ENCODE assay signal across 14 cellular contexts in genomic region chr6:157206359-157206815, GRCh38.
DNase-seq lines count a peak whose midpoint lies in the region; ATAC-seq, FAIRE-seq and TF ChIP-seq lines count a peak whose summit lies in the region.
"Had no signal": no experiment of that assay in that cellular context is flagged by ENCODE, and none has a peak within 500 bp of the region (broad histone marks: within the 10 kb centered on the region; RNA-seq: fewer than 3 reads in every experiment).

No MANE protein-coding gene starts in this region.

- H3K14ac ChIP-seq in neuronal stem cell (ENCODE audit: low read length), result no peak overlapping the region

- no peak overlapping the region for H3K18ac ChIP-seq in neuronal stem cell (ENCODE audit: low read length)

- no peak overlapping the region for H3K9ac ChIP-seq in GM12878 (ENCODE audit: control insufficient read depth, insufficient read depth, low read length)
- H3K9ac ChIP-seq in neuronal stem cell (ENCODE audit: low read depth, low read length, poor library complexity), result peak overlapping the region; percentile 34
- H3K9ac ChIP-seq: BLaER1 had no signal

- H3K4ac ChIP-seq in neuronal stem cell (ENCODE audit: low read length), result no peak overlapping the region

- no peaks in the 10 kb centered on the region for H3K9me3 Mint-ChIP-seq in activated naive CD4-positive, alpha-beta T cell treated with anti-CD3 and anti-CD28 coated beads for 36 hours
- H3K9me3 Mint-ChIP-seq in Calu3 (ENCODE audit: low read depth, unreplicated experiment), result no peaks in the 10 kb centered on the region
- H3K9me3 Mint-ChIP-seq: CD8-positive, alpha-beta memory T cell; GM23338; H9 had no signal

- no peak for DNase-seq in activated naive CD4-positive, alpha-beta T cell treated with anti-CD3 and anti-CD28 coated beads for 36 hours
- DNase-seq in activated naive CD4-positive, alpha-beta T cell treated with Interleukin-2 at 50 U/mL for 16 hours, result no peak
- DNase-seq in Calu3, result no peak
- DNase-seq in GM12878 (ENCODE audit: low read depth, low spot score), result no peak
- DNase-seq in neuronal stem cell (ENCODE audit: low spot score), result no peak
- no peak for DNase-seq in NCI-H1436 treated with DMSO at 0.1 percent for 48 hours (lab: John Stamatoyannopoulos, UW)
- DNase-seq: 8988T; AML-193; CD8-positive, alpha-beta memory T cell; DMS 273 treated with DMSO at 0.1 percent for 48 hours; H9 had no signal

- TF ChIP-seq EP300 in GM12878 (IDR thresholded peaks at IDR 0.05; ENCODE audit: borderline replicate concordance in 1 of 2, control insufficient read depth in 1 of 2, low read depth in 2 of 2, low read length in 2 of 2), result no peak

- peaks cover 22% of the 10 kb centered on the region for H3K36me3 Mint-ChIP-seq in activated naive CD4-positive, alpha-beta T cell treated with anti-CD3 and anti-CD28 coated beads for 36 hours (ENCODE audit: low read depth)
- H3K36me3 Mint-ChIP-seq in Calu3 (ENCODE audit: insufficient read depth, unreplicated experiment), result peaks cover 11% of the 10 kb centered on the region

- intact Hi-C loops in activated naive CD4-positive, alpha-beta T cell treated with anti-CD3 and anti-CD28 coated beads for 36 hours (cut with micrococcal nuclease), result no loop called here
- intact Hi-C loops in Calu3 (cut with micrococcal nuclease; ENCODE audit: unreplicated experiment), result no loop called here
- intact Hi-C loops in GM12878 (cut with micrococcal nuclease; ENCODE audit: unreplicated experiment), result no loop called here

- CTCF ChIA-PET in activated naive CD4-positive, alpha-beta T cell treated with anti-CD3 and anti-CD28 coated beads for 36 hours (lab: Charles Lee), result no interaction called here
- CTCF ChIA-PET in Calu3 (lab: Charles Lee), result no interaction called here
- CTCF ChIA-PET in GM12878 (lab: Yijun Ruan, JAX), result no interaction called here

- H3K4me1 ChIP-seq in GM12878 (ENCODE audit: control insufficient read depth, insufficient read depth, low read length) (peaks cover 11% of the 10 kb centered on the region), neuronal stem cell (ENCODE audit: control insufficient read depth in 2 of 2, insufficient read depth in 1 of 2, low read depth in 1 of 2, low read length in 2 of 2) (no peaks in the 10 kb centered on the region)
- H3K4me1 ChIP-seq: BLaER1 had no signal

- H2AFZ ChIP-seq in GM12878 (ENCODE audit: control insufficient read depth, low read depth, low read length) (no peak overlapping the region), neuronal stem cell (ENCODE audit: low read length) (no peak overlapping the region)
- H2AFZ ChIP-seq: GM23338 had no signal

- H2BK5ac ChIP-seq in neuronal stem cell (ENCODE audit: low read length), result no peak overlapping the region

- H4K8ac ChIP-seq in neuronal stem cell (ENCODE audit: low read depth, low read length), result no peak overlapping the region

- H3K79me2 ChIP-seq in GM12878 (ENCODE audit: control insufficient read depth, insufficient read depth, low read length), result no peaks in the 10 kb centered on the region; the same call in 1 of the 2 replicates

- ATAC-seq in GM12878, result no peak
- no peak for ATAC-seq in GM21619 (IDR thresholded peaks at IDR 0.05; ENCODE audit: unreplicated experiment)
- ATAC-seq: GM23338 had no signal

- POLR2A ChIA-PET in GM12878 (lab: Charles Lee), result no interaction called here

- H3K9me3 ChIP-seq in GM12878 (replicated peaks; ENCODE audit: control insufficient read depth, insufficient read depth, low read length), result no peaks in the 10 kb centered on the region
- H3K9me3 ChIP-seq in neuronal stem cell (replicated peaks in 1 of 2; ENCODE audit: control insufficient read depth in 2 of 2, insufficient read depth in 1 of 2, low read depth in 1 of 2, low read length in 2 of 2), result peaks cover 0 to 2% of the 10 kb centered on the region in 2 donors
- H3K9me3 ChIP-seq: BLaER1 had no signal

- H3K4me3 ChIP-seq in GM12878, result no peak overlapping the region
- no peak overlapping the region for H3K4me3 ChIP-seq in neuronal stem cell (ENCODE audit: low read length in 2 of 2)
- H3K4me3 ChIP-seq: BLaER1, GM23338 had no signal

- H3K36me3 ChIP-seq in GM12878 (ENCODE audit: control insufficient read depth in 2 of 2, insufficient read depth in 2 of 2, low read length in 1 of 2), result peaks cover 18 to 32% of the 10 kb centered on the region in 2 experiments
- H3K36me3 ChIP-seq in neuronal stem cell (replicated peaks in 1 of 2; ENCODE audit: control insufficient read depth in 2 of 2, insufficient read depth in 2 of 2, low read length in 2 of 2), result peaks cover 25 to 81% of the 10 kb centered on the region in 2 donors

- H3K27ac Mint-ChIP-seq in activated naive CD4-positive, alpha-beta T cell treated with anti-CD3 and anti-CD28 coated beads for 36 hours, result peak overlapping the region; percentile 57
- no peak overlapping the region for H3K27ac Mint-ChIP-seq in Calu3 (ENCODE audit: unreplicated experiment)
- H3K27ac Mint-ChIP-seq: GM23338 had no signal

- no peak for TF ChIP-seq POLR2A in GM12878 (IDR thresholded peaks at IDR 0.05; ENCODE audit: low read depth, low read length)

- H3K27me3 Mint-ChIP-seq in activated naive CD4-positive, alpha-beta T cell treated with anti-CD3 and anti-CD28 coated beads for 36 hours (ENCODE audit: low read depth), result no peaks in the 10 kb centered on the region
- no peaks in the 10 kb centered on the region for H3K27me3 Mint-ChIP-seq in Calu3 (ENCODE audit: unreplicated experiment)
- H3K27me3 Mint-ChIP-seq: CD8-positive, alpha-beta memory T cell had no signal

- TF ChIP-seq CTCF in Calu3 (IDR thresholded peaks at IDR 0.05; ENCODE audit: unreplicated experiment) (no peak), GM12878 (IDR thresholded peaks at IDR 0.05 in 2 of 3, conservative IDR thresholded peaks at IDR 0.05 in 1 of 3; ENCODE audit: control insufficient read depth in 2 of 3, extremely low read depth in 1 of 3, insufficient read depth in 1 of 3, low read depth in 3 of 3, low read length in 3 of 3) (no peak)

- H3K4me1 Mint-ChIP-seq in activated naive CD4-positive, alpha-beta T cell treated with anti-CD3 and anti-CD28 coated beads for 36 hours (ENCODE audit: low read depth), result no peaks in the 10 kb centered on the region
- no peaks in the 10 kb centered on the region for H3K4me1 Mint-ChIP-seq in Calu3 (ENCODE audit: low read depth, unreplicated experiment)
- H3K4me1 Mint-ChIP-seq: CD8-positive, alpha-beta memory T cell; GM23338; H9 had no signal

- H2BK12ac ChIP-seq in neuronal stem cell (ENCODE audit: low read length), result no peak overlapping the region

- BruUV-seq in Calu3 (replicated peaks; lab: Mats Ljungman, UMichigan) (TSS peak; percentile 31), GM12878 (replicated peaks; lab: Mats Ljungman, UMichigan) (TSS peak; percentile 12)

- in situ Hi-C loops in GM12878 (cut with MboI), result no loop called here

- H3K79me1 ChIP-seq in neuronal stem cell (ENCODE audit: low read depth, low read length), result no peaks in the 10 kb centered on the region

- H4K20me1 ChIP-seq in GM12878 (ENCODE audit: control insufficient read depth, insufficient read depth), result no peaks in the 10 kb centered on the region; the same call in 1 of the 2 replicates

- SMC1A ChIA-PET in GM12878 (lab: Charles Lee; ENCODE audit: uncharacterized antibody, unreplicated experiment), result interaction anchor here (1.3 kb wide), 1 partner anchor 12 kb away, joined by 3 read pairs; no protein-coding TSS in a partner anchor

- WGBS in GM12878 (ENCODE audit: insufficient coverage, insufficient replicate concordance, low lambda C conversion rate, missing lambda C conversion rate), result 97% methylated on average over 23 of the region's 23 CpGs
- 100% methylated on average over 5 of the region's 23 CpGs; no CpG with 5 or more reads in 1 of the 2 donors for WGBS in neuronal stem cell (ENCODE audit: extremely low coverage in 2 of 2, insufficient read length in 2 of 2, insufficient replicate concordance in 1 of 2), 2 donors

- no peak for TF ChIP-seq RAD21 in GM12878 (IDR thresholded peaks at IDR 0.05; ENCODE audit: insufficient read depth, low read depth, low read length)

- RAD21 ChIA-PET in GM12878 (lab: Charles Lee; ENCODE audit: unreplicated experiment), result no interaction called here

- no peak overlapping the region for H2BK15ac ChIP-seq in neuronal stem cell (ENCODE audit: low read length)

- H3K23ac ChIP-seq in neuronal stem cell (ENCODE audit: low read depth, low read length, poor library complexity), result peak overlapping the region; percentile 38

- H3K4me2 ChIP-seq in GM12878 (ENCODE audit: control insufficient read depth, insufficient read depth) (no peak overlapping the region), neuronal stem cell (ENCODE audit: insufficient read depth, low read length, poor library complexity, severe bottlenecking) (no peak overlapping the region)
- H3K4me2 ChIP-seq: BLaER1, GM23338 had no signal

- no peak overlapping the region for H3K27ac ChIP-seq in GM12878 (ENCODE audit: control insufficient read depth, insufficient read depth)
- no peak overlapping the region for H3K27ac ChIP-seq in neuronal stem cell (replicated peaks; ENCODE audit: low read length)
- H3K27ac ChIP-seq: BLaER1 had no signal

- H3K27me3 ChIP-seq in GM12878 (replicated peaks in 1 of 2; ENCODE audit: control insufficient read depth in 2 of 2, insufficient read depth in 2 of 2, low read length in 1 of 2) (no peaks in the 10 kb centered on the region), neuronal stem cell (ENCODE audit: control insufficient read depth in 3 of 3, insufficient read depth in 3 of 3, low read depth in 1 of 3, low read length in 3 of 3) (no peaks in the 10 kb centered on the region)
- H3K27me3 ChIP-seq: BLaER1 had no signal

- H2AK5ac ChIP-seq in neuronal stem cell (ENCODE audit: low read depth, low read length), result no peak overlapping the region

- no peak for FAIRE-seq in GM12878 (lab: Jason Lieb, UNC)

- H4K91ac ChIP-seq in neuronal stem cell (ENCODE audit: low read depth, low read length, poor library complexity), result no peak overlapping the region

- no peak overlapping the region for H2BK120ac ChIP-seq in neuronal stem cell (ENCODE audit: low read depth, low read length)

- H3K4me3 Mint-ChIP-seq in activated naive CD4-positive, alpha-beta T cell treated with anti-CD3 and anti-CD28 coated beads for 36 hours, result no peak overlapping the region
- no peak overlapping the region for H3K4me3 Mint-ChIP-seq in Calu3 (ENCODE audit: low read depth, unreplicated experiment)
- H3K4me3 Mint-ChIP-seq: GM23338, H9 had no signal

TF ChIP-seq in GM12878, 131 proteins besides CTCF, POLR2A, EP300 and RAD21 (continues in another document):
- TF ChIP-seq MAX (IDR thresholded peaks at IDR 0.05; ENCODE audit: low read depth, low read length), result no peak
